ENCODE assay signal across 8 cellular contexts in genomic region chr9:78235771-78236510, GRCh38. TPM values are rescaled to one million over a fixed set of nuclear protein-coding genes. Genes with fewer than 3 reads are reported as not detected.
A peak's percentile ranks its signal among the peaks of the same experiment; 100 is the strongest.
DNase-seq lines count a peak whose midpoint lies in the region; ATAC-seq and TF ChIP-seq lines count a peak whose summit lies in the region.

Gene CEP78, plus strand, starts transcription at chr9:78236075. Its CDS starts 276 bp downstream, at chr9:78236351.

- DNase-seq in CMK (ENCODE audit: low read depth) (peak; percentile 46), HL-60 (ENCODE audit: low read depth in 1 of 2, low spot score in 1 of 2) (peak; percentile 76 to 92), NOMO-1 (lab: John Stamatoyannopoulos, UW; ENCODE audit: unreplicated experiment in 2 of 2) (peak; percentile 65 to 74), lung microvascular endothelial cell (ENCODE audit: low read depth in 2 of 2) (peak; percentile 89 to 96)
- peak; percentile 94 for DNase-seq in activated CD8-positive, alpha-beta memory T cell treated with anti-CD3 and anti-CD28 coated beads for 24 hours
- DNase-seq in effector memory CD4-positive, alpha-beta T cell = peak; percentile 65 to 76 (median 74)
- DNase-seq in stimulated activated CD4-positive, alpha-beta T cell treated with anti-CD3 and anti-CD28 coated beads, TNF-alpha, amount 100 ng/mL, for 4 hours (ENCODE audit: low read depth in 3 of 3) = peak; percentile 72 to 80 (median 73)

- H3K27ac ChIP-seq in HL-60 (replicated peaks) = peak within 1 kb of the TSS; percentile 72
- peak within 1 kb of the TSS; percentile 65 for H3K27ac ChIP-seq in effector memory CD4-positive, alpha-beta T cell (ENCODE audit: insufficient read depth, low read length, poor library complexity, severe bottlenecking)

- no peaks in the 10 kb centered on the region for H3K4me1 ChIP-seq in effector memory CD4-positive, alpha-beta T cell (ENCODE audit: control insufficient read depth, insufficient read depth, low read length, poor library complexity, severe bottlenecking)

- no peaks in the 10 kb centered on the region for H3K36me3 ChIP-seq in effector memory CD4-positive, alpha-beta T cell (ENCODE audit: control insufficient read depth, insufficient read depth, low read length)

- H3K4me3 ChIP-seq in HL-60 (replicated peaks; ENCODE audit: insufficient read depth, low read length) = peak within 1 kb of the TSS; percentile 86
- H3K4me3 ChIP-seq in effector memory CD4-positive, alpha-beta T cell (ENCODE audit: insufficient read depth, low read depth, low read length, poor library complexity, severe bottlenecking) = peak within 1 kb of the TSS; percentile 83

- TF ChIP-seq CTCF in HL-60 (IDR thresholded peaks at IDR 0.05; ENCODE audit: insufficient read depth, low read length) = no peak

- ATAC-seq in GM19463 (IDR thresholded peaks at IDR 0.05; ENCODE audit: unreplicated experiment) = peak; percentile 99

- H3K9me3 ChIP-seq in effector memory CD4-positive, alpha-beta T cell (ENCODE audit: control insufficient read depth, low read length) = no peaks in the 10 kb centered on the region

- no peaks in the 10 kb centered on the region for H3K27me3 ChIP-seq in HL-60 (ENCODE audit: insufficient read depth, poor library complexity, severe bottlenecking)
- H3K27me3 ChIP-seq in effector memory CD4-positive, alpha-beta T cell (replicated peaks; ENCODE audit: control insufficient read depth, insufficient read depth, low read length, poor library complexity, severe bottlenecking) = no peaks in the 10 kb centered on the region

RNA-seq across cellular contexts. Expression of gene CEP78, which starts in this region (rescaled TPM):
- total RNA-seq in lung microvascular endothelial cell = 8.7 TPM in 2 replicates

Comparison
In these comparisons a context has a peak if more than half of its experiments do, and no peak if none do; other contexts are left out.
1. Peak in every context shown above with its lines: DNase-seq, ATAC-seq, H3K4me3 ChIP-seq and H3K27ac ChIP-seq.